31 cellular contexts compared by ENCODE assay signal in the genomic region with DNA sequence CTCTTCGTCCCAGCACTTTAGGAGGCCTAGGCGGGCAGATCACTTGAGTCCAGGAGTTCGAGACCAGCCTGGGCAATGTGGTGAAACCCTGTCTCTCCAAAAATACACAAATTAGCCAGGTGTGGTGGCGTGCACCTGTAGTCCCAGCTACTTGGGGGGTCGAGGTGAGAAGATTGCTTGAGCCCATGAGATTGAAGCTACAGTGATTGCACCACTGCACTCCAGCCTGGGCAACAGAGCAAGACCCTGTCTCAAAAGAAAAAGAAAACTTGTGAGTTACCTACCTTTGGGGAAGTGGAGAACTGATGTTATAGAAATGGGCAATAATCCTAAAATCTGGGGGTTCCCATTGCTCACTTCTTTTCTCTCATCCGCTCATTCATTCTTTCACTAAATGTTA.
"Had no signal": no experiment of that assay in that cellular context is flagged by ENCODE, and none has a peak within 500 bp of the region (broad histone marks: within the 10 kb centered on the region; RNA-seq: fewer than 3 reads in every experiment).

No MANE protein-coding gene starts in this region.

- ATAC-seq: activated CD4-positive, CD25-positive, alpha-beta regulatory T cell treated with anti-CD3 and anti-CD28 coated beads, Interleukin-2, amount 50 U/mL, for 24 hours; activated CD8-positive, alpha-beta T cell treated with anti-CD3 and anti-CD28 coated beads for 36 hours; activated T-cell treated with anti-CD3 and anti-CD28 coated beads, Interleukin-2, amount 50 U/mL, for 4 hours; activated T-helper 17 cell treated with anti-CD3 and anti-CD28 coated beads, Interleukin-2, amount 50 U/mL, for 72 hours; gastroesophageal sphincter had no signal

- DNase-seq: activated B cell treated with CpG ODN at 0.5 μM for 24 hours; activated CD4-positive, alpha-beta T cell treated with anti-CD3 and anti-CD28 coated beads for 48 hours; activated CD4-positive, alpha-beta T cell treated with anti-CD3 and anti-CD28 coated beads, Interleukin-2, amount 50 U/mL, for 1 hour; activated CD4-positive, alpha-beta T cell treated with anti-CD3 and anti-CD28 coated beads, Interleukin-2, amount 50 U/mL, for 48 hours; activated CD8-positive, alpha-beta memory T cell treated with anti-CD3 and anti-CD28 coated beads for 24 hours; activated CD8-positive, alpha-beta T cell treated with anti-CD3 and anti-CD28 coated beads for 36 hours; activated effector memory CD4-positive, alpha-beta T cell treated with Interleukin-2 at 50 U/mL for 16 hours; activated gamma-delta T cell treated with Interleukin-2 at 50 U/mL for 16 hours; activated naive CD4-positive, alpha-beta T cell treated with anti-CD3 and anti-CD28 coated beads, Interleukin-2, amount 50 U/mL, for 16 hours; activated naive CD4-positive, alpha-beta T cell treated with Interleukin-2 at 50 U/mL for 16 hours; activated T-cell treated with anti-CD3 and anti-CD28 coated beads, Interleukin-2, amount 50 U/mL, for 4 hours; amniotic stem cell; anterior cingulate cortex; brain microvascular endothelial cell; caudate nucleus; cerebellar nuclear complex; colonic mucosa; effector CD8-positive, alpha-beta T cell; esophagus squamous epithelium; foreskin melanocyte; T-helper 2 cell had no signal

- FAIRE-seq: astrocyte, bronchial epithelial cell, endometrium, endothelial cell of umbilical vein had no signal

- H3K27ac ChIP-seq: brain microvascular endothelial cell, colonic mucosa, epithelial cell of prostate, esophagus squamous epithelium, gastroesophageal sphincter, VCaP had no signal

- H3K4me3 ChIP-seq: colonic mucosa, esophagus squamous epithelium, gastroesophageal sphincter had no signal

- H3K9me3 ChIP-seq: colonic mucosa, esophagus squamous epithelium, gastroesophageal sphincter had no signal

- H3K36me3 ChIP-seq: brain microvascular endothelial cell, colonic mucosa, esophagus squamous epithelium had no signal

- H3K4me3 Mint-ChIP-seq: activated B cell treated with CpG ODN at 0.5 μM for 24 hours; activated CD8-positive, alpha-beta T cell treated with anti-CD3 and anti-CD28 coated beads for 36 hours; activated naive CD8-positive, alpha-beta T cell; activated T-cell treated with anti-CD3 and anti-CD28 coated beads, Interleukin-2, amount 50 U/mL, for 4 hours; activated T-helper 17 cell treated with anti-CD3 and anti-CD28 coated beads, Interleukin-2, amount 50 U/mL, for 72 hours had no signal

- H3K27ac Mint-ChIP-seq: activated B cell treated with CpG ODN at 0.5 μM for 24 hours; activated CD8-positive, alpha-beta T cell treated with anti-CD3 and anti-CD28 coated beads for 36 hours; activated naive CD8-positive, alpha-beta T cell; activated T-helper 17 cell treated with anti-CD3 and anti-CD28 coated beads, Interleukin-2, amount 50 U/mL, for 72 hours had no signal

- H3K27me3 Mint-ChIP-seq: activated B cell treated with CpG ODN at 0.5 μM for 24 hours; activated CD8-positive, alpha-beta T cell treated with anti-CD3 and anti-CD28 coated beads for 36 hours; activated naive CD8-positive, alpha-beta T cell; activated T-helper 17 cell treated with anti-CD3 and anti-CD28 coated beads, Interleukin-2, amount 50 U/mL, for 72 hours had no signal

- H3K9me3 Mint-ChIP-seq: activated T-cell treated with anti-CD3 and anti-CD28 coated beads, Interleukin-2, amount 50 U/mL, for 4 hours; activated T-helper 17 cell treated with anti-CD3 and anti-CD28 coated beads, Interleukin-2, amount 50 U/mL, for 72 hours had no signal
